Comparison of ENCODE assay signal across 33 cellular contexts in genomic region chr10:127522298-127522697, GRCh38. TPM values are rescaled to one million over a fixed set of nuclear protein-coding genes. Genes with fewer than 3 reads are reported as not detected.
DNase-seq lines count a peak whose midpoint lies in the region; ATAC-seq and TF ChIP-seq lines count a peak whose summit lies in the region.
"Had no signal": no experiment of that assay in that cellular context is flagged by ENCODE, and none has a peak within 500 bp of the region (broad histone marks: within the 10 kb centered on the region; RNA-seq: fewer than 3 reads in every experiment).

No MANE protein-coding gene starts in this region.

- no peak for TF ChIP-seq EP300 in esophagus muscularis mucosa (IDR thresholded peaks at IDR 0.05)

- peak; percentile 22 for ATAC-seq in upper lobe of right lung
- ATAC-seq: A549; CD8-positive, alpha-beta T cell had no signal

- CTCF ChIA-PET in HEK293T (lab: Yijun Ruan, JAX), result no interaction called here

- POLR2A ChIA-PET in HEK293T (lab: Yijun Ruan, JAX), result no interaction called here

- WGBS in esophagus muscularis mucosa, result 62% methylated on average over 3 of the region's 3 CpGs

- DNase-seq in esophagus muscularis mucosa (ENCODE audit: extremely low spot score) (peak; percentile 75), upper lobe of right lung (no peak), HEK293T (ENCODE audit: extremely low spot score) (no peak), NCI-H82 treated with DMSO at 0.1 percent for 48 hours (lab: John Stamatoyannopoulos, UW; ENCODE audit: unreplicated experiment) (no peak)
- DNase-seq: 8988T; ACHN; AML-193; BE2C; C1 segment of cervical spinal cord; Caco-2; Calu3; CD4-positive, alpha-beta memory T cell; CD4-positive, alpha-beta T cell; CD4-positive, CD25-positive, alpha-beta regulatory T cell; CD8-positive, alpha-beta memory T cell; CD8-positive, alpha-beta T cell; COR-L47; DMS 273 treated with DMSO at 0.1 percent for 48 hours; DMS153; DMS53; DMS79; DMS79 treated with DMSO at 0.1 percent for 48 hours; DND-41; EL had no signal

- H3K27ac ChIP-seq in esophagus muscularis mucosa (replicated peaks in 1 of 4) (no peak overlapping the region), upper lobe of right lung (no peak overlapping the region)
- H3K27ac ChIP-seq: 22Rv1; A549; BLaER1; BLaER1 treated with 17β-estradiol and CSF1 and Interleukin-3, amounts not matched to agents 10 nM and 100 nM; C4-2B had no signal

- H3K4me1 ChIP-seq in esophagus muscularis mucosa (no peaks in the 10 kb centered on the region), upper lobe of right lung (no peaks in the 10 kb centered on the region)
- H3K4me1 ChIP-seq: BE2C, BLaER1, Caco-2 had no signal

- no peak for TF ChIP-seq CTCF in esophagus muscularis mucosa (IDR thresholded peaks at IDR 0.05)
- no peak for TF ChIP-seq CTCF in upper lobe of right lung (IDR thresholded peaks at IDR 0.05)

- no peak overlapping the region for H3K4me3 ChIP-seq in esophagus muscularis mucosa
- H3K4me3 ChIP-seq in upper lobe of right lung, result no peak overlapping the region
- H3K4me3 ChIP-seq: A549; BLaER1; BLaER1 treated with 17β-estradiol and CSF1 and Interleukin-3, amounts not matched to agents 10 nM and 100 nM had no signal

- H3K27me3 ChIP-seq in esophagus muscularis mucosa, result no peaks in the 10 kb centered on the region
- no peaks in the 10 kb centered on the region for H3K27me3 ChIP-seq in upper lobe of right lung
- H3K27me3 ChIP-seq: BE2C; BLaER1; BLaER1 treated with 17β-estradiol and CSF1 and Interleukin-3, amounts not matched to agents 10 nM and 100 nM had no signal

- H3K9me3 ChIP-seq in esophagus muscularis mucosa (peaks cover 0 to 9% (median 0%) of the 10 kb centered on the region in 4 donors), upper lobe of right lung (no peaks in the 10 kb centered on the region)
- H3K9me3 ChIP-seq: A549, BE2C, Caco-2 had no signal

- H3K36me3 ChIP-seq in esophagus muscularis mucosa (no peaks in the 10 kb centered on the region), upper lobe of right lung (no peaks in the 10 kb centered on the region)
- H3K36me3 ChIP-seq: BE2C; BLaER1; BLaER1 treated with 17β-estradiol and CSF1 and Interleukin-3, amounts not matched to agents 10 nM and 100 nM had no signal

- intact Hi-C loops in esophagus muscularis mucosa (cut with DNase I), result no loop called here
- intact Hi-C loops in upper lobe of right lung (cut with DNase I), result no loop called here

- TF ChIP-seq POLR2A in esophagus muscularis mucosa (IDR thresholded peaks at IDR 0.05; ENCODE audit: low read depth), result no peak

TF ChIP-seq in HEK293T, 16 proteins besides CTCF, POLR2A, EP300 and RAD21:
- TF ChIP-seq LEF1 (IDR thresholded peaks at IDR 0.05; ENCODE audit: borderline replicate concordance), result no peak
- TF ChIP-seq TARDBP (IDR thresholded peaks at IDR 0.05), result no peak
- no peak for TF ChIP-seq ZNF384 (IDR thresholded peaks at IDR 0.05)
- TF ChIP-seq L3MBTL2 (conservative IDR thresholded peaks at IDR 0.05), result no peak
- no peak for TF ChIP-seq ARNT (IDR thresholded peaks at IDR 0.05)
- TF ChIP-seq FOXK2 (IDR thresholded peaks at IDR 0.05), result no peak
- no peak for TF ChIP-seq BHLHE40 (IDR thresholded peaks at IDR 0.05; ENCODE audit: borderline replicate concordance)
- no peak for TF ChIP-seq NFRKB (IDR thresholded peaks at IDR 0.05)
- no peak for TF ChIP-seq FOXA1 (IDR thresholded peaks at IDR 0.05)
- TF ChIP-seq HDGF (IDR thresholded peaks at IDR 0.05; ENCODE audit: borderline replicate concordance), result no peak
- no peak for TF ChIP-seq SP1 (IDR thresholded peaks at IDR 0.05)

RNA-seq across cellular contexts. Expression of gene NPS, which starts 26.8 kb away (rescaled TPM):
- total RNA-seq in esophagus muscularis mucosa (not detected), upper lobe of right lung (not detected)
- total RNA-seq: A172; A673; B cell; Caco-2; Calu3; CD4-positive, alpha-beta memory T cell; CD4-positive, alpha-beta T cell; CD4-positive, CD25-positive, alpha-beta regulatory T cell; CD8-positive, alpha-beta memory T cell; CD8-positive, alpha-beta T cell; Daoy had no signal
